In genomic region chr15:52214553-52214952, GRCh38 we compare ENCODE assay signal across 11 cellular contexts.
"Had no signal": no experiment of that assay in that cellular context is flagged by ENCODE, and none has a peak within 500 bp of the region (broad histone marks: within the 10 kb centered on the region; RNA-seq: fewer than 3 reads in every experiment).

No MANE protein-coding gene starts in this region.

- H3K9me3 ChIP-seq: HAP-1 had no signal

- H3K4me3 ChIP-seq: GM23248, HAP-1 had no signal

- H3K9ac ChIP-seq: GM23248, KMS-11 had no signal

- H3K27ac Mint-ChIP-seq: HFFc6 had no signal

- H3K4me2 ChIP-seq: KMS-11 had no signal

- H2AFZ ChIP-seq: GM23248 had no signal

- H3K4me3 Mint-ChIP-seq: HFFc6 had no signal

- H3K9me3 Mint-ChIP-seq: HFFc6 had no signal

- DNase-seq: GM23248, GOT3, H7, HFFc6, IMR-90, Karpas-422, KBM-7 had no signal

- H3K27ac ChIP-seq: GM23248, HL-60, KMS-11 had no signal

- H3K4me1 ChIP-seq: HAP-1 had no signal

- ATAC-seq: HCT116 had no signal
